Comparison of ENCODE assay signal across 1 cellular context in genomic region chr21:42524341-42525227, GRCh38.
TF ChIP-seq lines count a peak whose summit lies in the region.

No MANE protein-coding gene starts in this region.

TF ChIP-seq in GM12878, 131 proteins besides CTCF, POLR2A, EP300 and RAD21 (continued from another document and continues in another):
- TF ChIP-seq RELA (IDR thresholded peaks at IDR 0.05; ENCODE audit: borderline replicate concordance, partially characterized antibody) = no peak
- TF ChIP-seq ASH2L (IDR thresholded peaks at IDR 0.05; ENCODE audit: borderline replicate concordance, low read depth) = 0 out of 2 replicates have a peak, but pooled peaks have one; percentile 61
- no peak for TF ChIP-seq SREBF1 (IDR thresholded peaks at IDR 0.05; ENCODE audit: low read length)
- TF ChIP-seq ESRRA (IDR thresholded peaks at IDR 0.05; ENCODE audit: low read length) = no peak
- no peak for TF ChIP-seq TAF1 (IDR thresholded peaks at IDR 0.05; ENCODE audit: borderline replicate concordance, low read depth, low read length)
- no peak for TF ChIP-seq CBX3 (IDR thresholded peaks at IDR 0.05; ENCODE audit: borderline replicate concordance, low read depth)
- TF ChIP-seq RB1 (IDR thresholded peaks at IDR 0.05; ENCODE audit: borderline replicate concordance) = no peak
- peak; percentile 95 for TF ChIP-seq RUNX3 (IDR thresholded peaks at IDR 0.05; ENCODE audit: low read length)
- TF ChIP-seq PKNOX1 (IDR thresholded peaks at IDR 0.05) = no peak
- TF ChIP-seq ZNF687 (IDR thresholded peaks at IDR 0.05) = no peak; the same call in 1 of the 2 replicates
- no peak for TF ChIP-seq BRCA1 (IDR thresholded peaks at IDR 0.05; ENCODE audit: low read depth, low read length)
- TF ChIP-seq SRF (IDR thresholded peaks at IDR 0.05; ENCODE audit: low read depth in 2 of 2, low read length in 2 of 2) = no peak
- TF ChIP-seq SKIL (IDR thresholded peaks at IDR 0.05; ENCODE audit: low read depth, poor library complexity, severe bottlenecking) = peak; percentile 88
- peak; percentile 57 for TF ChIP-seq BACH1 (IDR thresholded peaks at IDR 0.05; ENCODE audit: borderline replicate concordance)
- TF ChIP-seq ZSCAN29 (IDR thresholded peaks at IDR 0.05) = no peak
- TF ChIP-seq RCOR1 (conservative IDR thresholded peaks at IDR 0.05; ENCODE audit: low read depth, low read length) = no peak
- TF ChIP-seq REST (IDR thresholded peaks at IDR 0.05; ENCODE audit: low read depth, low read length) = peak; percentile 47; the same call in 1 of the 2 replicates
- TF ChIP-seq TCF12 (IDR thresholded peaks at IDR 0.05; ENCODE audit: low read depth, low read length) = no peak
- TF ChIP-seq RFX5 (IDR thresholded peaks at IDR 0.05; ENCODE audit: low read depth, low read length) = no peak
- TF ChIP-seq SUZ12 (IDR thresholded peaks at IDR 0.05; ENCODE audit: unreplicated experiment) = no peak
- TF ChIP-seq ZNF207 (IDR thresholded peaks at IDR 0.05; ENCODE audit: borderline replicate concordance) = 0 out of 2 replicates have a peak, but pooled peaks have one; percentile 58
- TF ChIP-seq PAX5 (IDR thresholded peaks at IDR 0.05; ENCODE audit: borderline replicate concordance, low read depth, low read length) = no peak; the same call in 1 of the 2 replicates
- TF ChIP-seq LARP7 (IDR thresholded peaks at IDR 0.05) = no peak
- no peak for TF ChIP-seq ZBTB33 (IDR thresholded peaks at IDR 0.05)
- TF ChIP-seq NBN (IDR thresholded peaks at IDR 0.05) = peak; percentile 87
- no peak for TF ChIP-seq EZH2 (IDR thresholded peaks at IDR 0.05; ENCODE audit: borderline replicate concordance, control insufficient read depth, low read depth, low read length)
- no peak for TF ChIP-seq BCLAF1 (IDR thresholded peaks at IDR 0.05)
- TF ChIP-seq ZNF24 (IDR thresholded peaks at IDR 0.05) = no peak
- TF ChIP-seq TBL1XR1 (IDR thresholded peaks at IDR 0.05; ENCODE audit: low read depth, low read length) = no peak
- no peak for TF ChIP-seq E2F8 (IDR thresholded peaks at IDR 0.05; ENCODE audit: low read depth, partially characterized antibody)
- no peak for TF ChIP-seq POLR2AphosphoS5 (IDR thresholded peaks at IDR 0.05; ENCODE audit: low read length)
- no peak for TF ChIP-seq SPI1 (IDR thresholded peaks at IDR 0.05; ENCODE audit: borderline replicate concordance, insufficient read depth, low read depth, low read length)
- TF ChIP-seq PRDM15 (CRISPR knock-in tag; IDR thresholded peaks at IDR 0.05) = no peak
- TF ChIP-seq PML (IDR thresholded peaks at IDR 0.05; ENCODE audit: low read length) = 0 out of 2 replicates have a peak, but pooled peaks have one; percentile 35
